ENCODE assay signal across 8 cellular contexts in genomic region chrX:149940015-149940716, GRCh38. TPM values are rescaled to one million over a fixed set of nuclear protein-coding genes. Genes with fewer than 3 reads are reported as not detected.
A peak's percentile ranks its signal among the peaks of the same experiment; 100 is the strongest.
DNase-seq lines count a peak whose midpoint lies in the region; ATAC-seq and TF ChIP-seq lines count a peak whose summit lies in the region.

No MANE protein-coding gene starts in this region.

- peak overlapping the region; percentile 69 for H3K4me2 ChIP-seq in trophoblast cell (ENCODE audit: low read length)

- peak overlapping the region; percentile 89 for H4K91ac ChIP-seq in trophoblast cell (ENCODE audit: low read depth, low read length)

- no peak overlapping the region for H2BK12ac ChIP-seq in trophoblast cell (ENCODE audit: low read length)

- peak overlapping the region; percentile 96 for H3K27ac ChIP-seq in trophoblast cell (ENCODE audit: low read depth, low read length)
- H3K27ac ChIP-seq in transverse colon: peak overlapping the region; percentile 91 to 97 (median 94)

- H3K14ac ChIP-seq in trophoblast cell (ENCODE audit: low read length): peak overlapping the region; percentile 93

- no peaks in the 10 kb centered on the region for H3K36me3 ChIP-seq in adipocyte (ENCODE audit: control insufficient read depth, insufficient read depth, low read length, severe bottlenecking)
- peaks cover 2 to 4% of the 10 kb centered on the region in 2 experiments for H3K36me3 ChIP-seq in trophoblast cell (ENCODE audit: control insufficient read depth in 1 of 2, insufficient read depth in 2 of 2, low read length in 2 of 2)
- no peaks in the 10 kb centered on the region for H3K36me3 ChIP-seq in transverse colon

- H2AK5ac ChIP-seq in trophoblast cell (ENCODE audit: low read length): peak overlapping the region; percentile 54

- H3K4ac ChIP-seq in trophoblast cell (ENCODE audit: low read depth, low read length): no peak overlapping the region

- TF ChIP-seq CTCF in GM12875 (IDR thresholded peaks at IDR 0.05; ENCODE audit: borderline replicate concordance, insufficient read depth, low read depth, low read length): peak; percentile 47; the same call in 1 of the 2 replicates
- TF ChIP-seq CTCF in transverse colon (IDR thresholded peaks at IDR 0.05): peak in 1 of 5 experiments; percentile 50

- H3K27me3 ChIP-seq in adipocyte (replicated peaks; ENCODE audit: control insufficient read depth, insufficient read depth, low read length) (no peaks in the 10 kb centered on the region), trophoblast cell (ENCODE audit: insufficient read depth, low read length) (no peaks in the 10 kb centered on the region), transverse colon (no peaks in the 10 kb centered on the region)

- H4K12ac ChIP-seq in trophoblast cell (ENCODE audit: low read depth, low read length): peak overlapping the region; percentile 98

- no peak overlapping the region for H3K18ac ChIP-seq in trophoblast cell (ENCODE audit: low read length)

- TF ChIP-seq POLR2A in transverse colon (IDR thresholded peaks at IDR 0.05): peak; percentile 89

- H3K79me2 ChIP-seq in trophoblast cell (ENCODE audit: control insufficient read depth, insufficient read depth, low read length, poor library complexity): peaks cover 10% of the 10 kb centered on the region

- H3K79me1 ChIP-seq in trophoblast cell (ENCODE audit: low read length): peaks cover 8% of the 10 kb centered on the region

- ATAC-seq in HG02763 (IDR thresholded peaks at IDR 0.05; ENCODE audit: unreplicated experiment): peak; percentile 35

- H2AFZ ChIP-seq in trophoblast cell (ENCODE audit: insufficient read depth, low read length, poor library complexity): no peak overlapping the region

- no peak overlapping the region for H3K23ac ChIP-seq in trophoblast cell (ENCODE audit: low read length)

- H3K4me1 ChIP-seq in adipocyte (ENCODE audit: control insufficient read depth, insufficient read depth, low read length): peaks cover 3% of the 10 kb centered on the region
- H3K4me1 ChIP-seq in trophoblast cell (ENCODE audit: control insufficient read depth in 1 of 2, insufficient read depth in 2 of 2, low read length in 2 of 2): peaks cover 6 to 8% of the 10 kb centered on the region in 2 experiments
- peaks cover 0 to 7% (median 4%) of the 10 kb centered on the region in 4 donors for H3K4me1 ChIP-seq in transverse colon

- intact Hi-C loops in cardiac septum (cut with DNase I): no loop called here
- intact Hi-C loops in transverse colon (cut with DNase I; ENCODE audit: low total_unique reads): no loop called here

- peak overlapping the region; percentile 91 for H2BK120ac ChIP-seq in trophoblast cell (ENCODE audit: insufficient read depth, low read length, poor library complexity)

- peak overlapping the region; percentile 82 for H3K9ac ChIP-seq in adipocyte (ENCODE audit: low read length)
- H3K9ac ChIP-seq in trophoblast cell (ENCODE audit: low read length): no peak overlapping the region

- H3K9me3 ChIP-seq in adipocyte (ENCODE audit: control insufficient read depth, low read length): no peaks in the 10 kb centered on the region
- H3K9me3 ChIP-seq in trophoblast cell (ENCODE audit: insufficient read depth, low read depth, low read length): no peaks in the 10 kb centered on the region
- H3K9me3 ChIP-seq in transverse colon: no peaks in the 10 kb centered on the region

- WGBS in trophoblast cell (ENCODE audit: extremely low coverage, insufficient coverage, insufficient read length): no CpG with 5 or more reads among the region's 27 CpGs
- 0 to 41% methylated on average over 7 to 27 of the region's 27 CpGs for WGBS in transverse colon (ENCODE audit: low coverage in 1 of 2), 2 donors

- peak; percentile 86 to 97 (median 95) for DNase-seq in NCI-H1417 (lab: John Stamatoyannopoulos, UW)
- DNase-seq in SW 1271 (lab: John Stamatoyannopoulos, UW): peak; percentile 78 to 90
- DNase-seq in adipocyte (ENCODE audit: low read depth): peak; percentile 94
- peak; percentile 97 for DNase-seq in cardiac septum (ENCODE audit: low spot score)
- DNase-seq in trophoblast cell: peak; percentile 88
- peak; percentile 95 for DNase-seq in transverse colon

- TF ChIP-seq EP300 in transverse colon (IDR thresholded peaks at IDR 0.05; ENCODE audit: low read depth): no peak

- peak overlapping the region; percentile 91 for H4K8ac ChIP-seq in trophoblast cell (ENCODE audit: low read depth, low read length)

- H2BK5ac ChIP-seq in trophoblast cell (ENCODE audit: low read depth, low read length, poor library complexity): peak overlapping the region; percentile 96

- in situ Hi-C loops in transverse colon (cut with MboI; ENCODE audit: low pct_ligation_motif_present in 1 of 4, low pct_unique_long_range_greater_than_20kb in 1 of 4, low sequenced_read_pairs in 3 of 4): no loop called here

- H3K4me3 ChIP-seq in GM12875 (ENCODE audit: low read depth, low read length) (peak overlapping the region; percentile 54), adipocyte (ENCODE audit: low read length) (peak overlapping the region; percentile 79), trophoblast cell (ENCODE audit: low read depth, low read length) (peak overlapping the region; percentile 75), transverse colon (peak overlapping the region; percentile 11 to 57 (median 36))

RNA-seq across cellular contexts. Expression of gene EOLA2, which starts 1.9 kb away (rescaled TPM):
- total RNA-seq in cardiac septum: 23.7 TPM
- polyA plus RNA-seq in trophoblast cell (2013): 27.3 and 27.4 TPM in 2 replicates
- 10 to 100 TPM; 10.5 to 77.1 (median 30.4) TPM for total RNA-seq in transverse colon

RNA-seq across cellular contexts. Expression of gene HSFX4, which starts 10.8 kb away (rescaled TPM):
- total RNA-seq in cardiac septum (0.30 TPM), transverse colon (not detected)
- polyA plus RNA-seq in trophoblast cell (2013): not detected in 2 replicates

RNA-seq across cellular contexts. Expression of gene MAGEA8, which starts 59.2 kb away (rescaled TPM):
- not detected for total RNA-seq in cardiac septum
- polyA plus RNA-seq in trophoblast cell (2013): not detected in 2 replicates
- not detected for total RNA-seq in transverse colon

Comparison
In these comparisons a context has a peak if more than half of its experiments do, and no peak if none do; other contexts are left out.
1. Peak in every context shown above with its lines: DNase-seq, ATAC-seq, H3K4me3 ChIP-seq and H3K27ac ChIP-seq.